ENCODE assay signal across 10 cellular contexts in genomic region chr16:12752159-12752558, GRCh38.
"Had no signal": no experiment of that assay in that cellular context is flagged by ENCODE, and none has a peak within 500 bp of the region (broad histone marks: within the 10 kb centered on the region; RNA-seq: fewer than 3 reads in every experiment).

No MANE protein-coding gene starts in this region.

- H3K27ac ChIP-seq: gastroesophageal sphincter, tibial artery had no signal

- H3K36me3 ChIP-seq: gastroesophageal sphincter, tibial artery had no signal

- H3K36me3 Mint-ChIP-seq: stimulated activated naive B cell treated with anti-CD40 and anti-IgM and Interleukin-4, amounts not matched to agents 10 μg/mL and 1 μg/mL and 100 μg/mL, for 72 hours had no signal

- H3K9me3 ChIP-seq: gastroesophageal sphincter, tibial artery had no signal

- H3K4me3 Mint-ChIP-seq: stimulated activated naive B cell treated with anti-CD40 and anti-IgM and Interleukin-4, amounts not matched to agents 10 μg/mL and 1 μg/mL and 100 μg/mL, for 72 hours had no signal

- H3K27me3 ChIP-seq: gastroesophageal sphincter, tibial artery had no signal

- H3K9me3 Mint-ChIP-seq: stimulated activated naive B cell treated with anti-CD40 and anti-IgM and Interleukin-4, amounts not matched to agents 10 μg/mL and 1 μg/mL and 100 μg/mL, for 72 hours had no signal

- H3K4me1 ChIP-seq: gastroesophageal sphincter, tibial artery had no signal

- ATAC-seq: gastroesophageal sphincter; stimulated activated naive B cell treated with anti-CD40 and anti-IgM and Interleukin-4, amounts not matched to agents 10 μg/mL and 1 μg/mL and 100 μg/mL, for 72 hours had no signal

- DNase-seq: activated CD4-positive, CD25-positive, alpha-beta regulatory T cell treated with anti-CD3 and anti-CD28 coated beads, Interleukin-2, amount 50 U/mL, for 72 hours; activated naive CD4-positive, alpha-beta T cell treated with anti-CD3 and anti-CD28 coated beads, Interleukin-2, amount 50 U/mL, for 16 hours; amniotic stem cell; caudate nucleus; islet precursor cell; midbrain; stimulated activated naive B cell treated with anti-CD40 and anti-IgM and Interleukin-4, amounts not matched to agents 10 μg/mL and 1 μg/mL and 100 μg/mL, for 72 hours; tibial artery had no signal

- H3K4me3 ChIP-seq: gastroesophageal sphincter, lung, tibial artery had no signal

- H3K27ac Mint-ChIP-seq: stimulated activated naive B cell treated with anti-CD40 and anti-IgM and Interleukin-4, amounts not matched to agents 10 μg/mL and 1 μg/mL and 100 μg/mL, for 72 hours had no signal

- H3K27me3 Mint-ChIP-seq: stimulated activated naive B cell treated with anti-CD40 and anti-IgM and Interleukin-4, amounts not matched to agents 10 μg/mL and 1 μg/mL and 100 μg/mL, for 72 hours had no signal
